23 cellular contexts compared by ENCODE assay signal in the genomic region with DNA sequence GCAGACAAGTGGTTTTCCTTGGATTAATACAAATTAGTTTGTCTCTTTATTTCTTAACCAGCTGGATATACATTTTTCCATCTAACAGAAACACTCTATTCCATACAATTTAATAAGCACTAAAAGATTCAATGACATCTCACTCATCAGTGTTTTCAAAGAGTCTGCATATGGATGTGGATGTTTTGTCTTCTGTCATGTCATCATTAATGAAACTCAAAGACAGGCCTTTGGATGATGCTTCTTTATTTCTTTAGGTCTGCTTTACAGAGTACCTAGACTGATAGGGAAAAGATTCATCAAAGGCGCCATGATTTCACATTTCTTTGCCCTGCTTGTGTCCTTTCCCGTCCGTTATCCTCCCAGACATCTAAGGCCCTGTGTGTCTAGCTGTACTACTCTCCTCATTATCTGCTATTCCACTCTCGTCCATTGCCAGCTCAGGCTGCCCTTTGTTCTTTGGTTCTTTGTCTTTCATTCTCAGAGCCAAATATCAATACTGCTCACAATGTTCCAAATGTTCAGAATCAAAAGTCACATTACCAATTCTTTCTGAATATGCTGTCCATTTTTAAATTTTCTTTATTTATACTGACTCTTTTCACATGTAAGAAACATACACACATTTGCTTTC.
A peak's percentile ranks its signal among the peaks of the same experiment; 100 is the strongest.
DNase-seq lines count a peak whose midpoint lies in the region; ATAC-seq, FAIRE-seq and TF ChIP-seq lines count a peak whose summit lies in the region.
"Had no signal": no experiment of that assay in that cellular context is flagged by ENCODE, and none has a peak within 500 bp of the region (broad histone marks: within the 10 kb centered on the region; RNA-seq: fewer than 3 reads in every experiment).

No MANE protein-coding gene starts in this region.

- H2AFZ ChIP-seq in H1 (ENCODE audit: low read length), result peak overlapping the region; percentile 34; the same call in 1 of the 2 replicates
- H2AFZ ChIP-seq in neural cell (ENCODE audit: low read depth, low read length), result no peak overlapping the region

- H4K5ac ChIP-seq in H1 (ENCODE audit: insufficient read length, low read depth, low read length), result no peak overlapping the region

- no peaks in the 10 kb centered on the region for H3K4me1 Mint-ChIP-seq in stimulated activated naive B cell treated with anti-CD40 and anti-IgM and Interleukin-4, amounts not matched to agents 10 μg/mL and 1 μg/mL and 100 μg/mL, for 72 hours
- H3K4me1 Mint-ChIP-seq: CD4-positive, alpha-beta memory T cell had no signal

- no peak overlapping the region for H3K4me3 Mint-ChIP-seq in stimulated activated naive B cell treated with anti-CD40 and anti-IgM and Interleukin-4, amounts not matched to agents 10 μg/mL and 1 μg/mL and 100 μg/mL, for 72 hours
- H3K4me3 Mint-ChIP-seq: CD4-positive, alpha-beta memory T cell had no signal

- WGBS in H1 (ENCODE audit: extremely low coverage in 1 of 2, insufficient coverage in 1 of 2, insufficient read length in 1 of 2, insufficient replicate concordance in 2 of 2, low coverage in 1 of 2, low lambda C conversion rate in 2 of 2, missing lambda C conversion rate in 1 of 2), 2 experiments, result 91% methylated on average over 4 of the region's 4 CpGs; no CpG with 5 or more reads in 1 of the 2 experiments

- H3F3A ChIP-seq in neural cell (ENCODE audit: insufficient read depth, low read length, poor library complexity, severe bottlenecking), result no peaks in the 10 kb centered on the region

- no peak overlapping the region for H3K4me2 ChIP-seq in H1 (ENCODE audit: insufficient read depth in 1 of 2, low read depth in 2 of 2, low read length in 2 of 2)
- H3K4me2 ChIP-seq in neural cell (ENCODE audit: low read length), result no peak overlapping the region

- no peaks in the 10 kb centered on the region for H3K79me1 ChIP-seq in H1 (ENCODE audit: low read depth, low read length)

- H2BK20ac ChIP-seq in H1 (ENCODE audit: low read length), result peak overlapping the region; percentile 7; the same call in 1 of the 2 replicates

- H3K9me3 Mint-ChIP-seq in stimulated activated naive B cell treated with anti-CD40 and anti-IgM and Interleukin-4, amounts not matched to agents 10 μg/mL and 1 μg/mL and 100 μg/mL, for 72 hours, result peaks cover 0 to 10% of the 10 kb centered on the region in 2 donors

- CTCF ChIA-PET in H1 (lab: Charles Lee; ENCODE audit: partially characterized antibody), result no interaction called here

- ATAC-seq in stimulated activated naive B cell treated with anti-CD40 and anti-IgM and Interleukin-4, amounts not matched to agents 10 μg/mL and 1 μg/mL and 100 μg/mL, for 72 hours (replicated peaks), result no peak
- ATAC-seq: GM12878, SK-N-SH treated with all-trans-retinoic acid at 6 μM for 48 hours had no signal

- H3K27me3 ChIP-seq in H1 (replicated peaks in 1 of 4; ENCODE audit: control insufficient read depth in 3 of 4, extremely low read depth in 1 of 4, insufficient read depth in 3 of 4, low read length in 3 of 4), result no peaks in the 10 kb centered on the region
- H3K27me3 ChIP-seq in neural cell (ENCODE audit: insufficient read depth, low read depth, low read length), result no peaks in the 10 kb centered on the region

- no peak overlapping the region for H2BK12ac ChIP-seq in H1 (ENCODE audit: low read depth, low read length)

- no peak overlapping the region for H2BK5ac ChIP-seq in H1 (ENCODE audit: low read depth, low read length)

- H4K20me1 ChIP-seq in H1 (replicated peaks in 1 of 2; ENCODE audit: control insufficient read depth in 1 of 2, insufficient read depth in 2 of 2, low read length in 2 of 2), result no peaks in the 10 kb centered on the region
- no peaks in the 10 kb centered on the region for H4K20me1 ChIP-seq in neural cell (ENCODE audit: insufficient read depth)

- H3K4ac ChIP-seq in H1 (replicated peaks; ENCODE audit: insufficient read length, low read depth, low read length), result no peak overlapping the region

- H3K18ac ChIP-seq in H1 (ENCODE audit: extremely low read depth, low read length), result no peak overlapping the region

- H3K9ac ChIP-seq in H1 (replicated peaks in 1 of 4; ENCODE audit: extremely low read depth in 1 of 4, low read depth in 3 of 4, low read length in 3 of 4) (no peak overlapping the region), neural cell (ENCODE audit: low read length) (no peak overlapping the region)

- TF ChIP-seq CTCF in H1 (IDR thresholded peaks at IDR 0.05; ENCODE audit: control extremely low read depth in 1 of 3, insufficient read depth in 1 of 3, low read depth in 1 of 3, low read length in 3 of 3), result no peak
- TF ChIP-seq CTCF in neural cell (IDR thresholded peaks at IDR 0.05; ENCODE audit: poor library complexity, severe bottlenecking), result no peak

- H3K4me3 ChIP-seq in H1 (ENCODE audit: extremely low read depth in 1 of 4, insufficient read depth in 2 of 4, low read depth in 3 of 4, low read length in 4 of 4) (no peak overlapping the region), neural cell (ENCODE audit: low read length) (no peak overlapping the region)
- H3K4me3 ChIP-seq: GM12878 had no signal

- H3K23me2 ChIP-seq in H1 (ENCODE audit: low read depth, low read length), result no peaks in the 10 kb centered on the region

- no peak for FAIRE-seq in H1 (lab: Jason Lieb, UNC)
- FAIRE-seq: A204.1, G401.6, GM12878 had no signal

- H3K9me3 ChIP-seq in H1 (ENCODE audit: insufficient read depth in 2 of 2, low read depth in 1 of 2, low read length in 1 of 2) (no peaks in the 10 kb centered on the region), neural cell (ENCODE audit: low read length) (no peaks in the 10 kb centered on the region)

- no peak for TF ChIP-seq RAD21 in H1 (IDR thresholded peaks at IDR 0.05 in 1 of 2, conservative IDR thresholded peaks at IDR 0.05 in 1 of 2; ENCODE audit: low read depth in 2 of 2, low read length in 2 of 2)
- no peak for TF ChIP-seq RAD21 in neural cell (conservative IDR thresholded peaks at IDR 0.05)

- no peak overlapping the region for H2AK5ac ChIP-seq in H1 (ENCODE audit: low read depth, low read length)

- no peak overlapping the region for H2BK120ac ChIP-seq in H1 (replicated peaks; ENCODE audit: low read depth, low read length)

- H3K36me3 ChIP-seq in H1 (ENCODE audit: control insufficient read depth in 2 of 4, insufficient read depth in 4 of 4, low read length in 3 of 4) (no peaks in the 10 kb centered on the region), neural cell (ENCODE audit: insufficient read depth, low read length) (no peaks in the 10 kb centered on the region)

- H4K8ac ChIP-seq in H1 (ENCODE audit: extremely low read depth, insufficient read depth, low read length), result no peak overlapping the region

- peaks cover 10 to 13% of the 10 kb centered on the region in 2 donors for H3K27me3 Mint-ChIP-seq in stimulated activated naive B cell treated with anti-CD40 and anti-IgM and Interleukin-4, amounts not matched to agents 10 μg/mL and 1 μg/mL and 100 μg/mL, for 72 hours

- no peak for TF ChIP-seq POLR2A in H1 (IDR thresholded peaks at IDR 0.05; ENCODE audit: control extremely low read depth in 1 of 2, low read depth in 2 of 2, low read length in 2 of 2)

- no peaks in the 10 kb centered on the region for H3K36me3 Mint-ChIP-seq in stimulated activated naive B cell treated with anti-CD40 and anti-IgM and Interleukin-4, amounts not matched to agents 10 μg/mL and 1 μg/mL and 100 μg/mL, for 72 hours

- H3K27ac Mint-ChIP-seq in stimulated activated naive B cell treated with anti-CD40 and anti-IgM and Interleukin-4, amounts not matched to agents 10 μg/mL and 1 μg/mL and 100 μg/mL, for 72 hours, result no peak overlapping the region
- H3K27ac Mint-ChIP-seq: CD4-positive, alpha-beta memory T cell had no signal

- H3K23ac ChIP-seq in H1 (ENCODE audit: insufficient read length), result no peak overlapping the region

- no peak overlapping the region for H3K56ac ChIP-seq in H1 (replicated peaks; ENCODE audit: insufficient read length, low read depth, low read length)

- H2BK15ac ChIP-seq in H1 (ENCODE audit: low read length), result no peak overlapping the region

- H3K14ac ChIP-seq in H1 (ENCODE audit: insufficient read length), result no peak overlapping the region

- TF ChIP-seq EP300 in H1 (IDR thresholded peaks at IDR 0.05; ENCODE audit: borderline replicate concordance in 1 of 2, low read depth in 2 of 2, low read length in 2 of 2), result no peak
- peak; percentile 23 for TF ChIP-seq EP300 in neural cell (conservative IDR thresholded peaks at IDR 0.05; ENCODE audit: poor library complexity, severe bottlenecking)

- DNase-seq in SK-N-DZ (ENCODE audit: low spot score), result peak; percentile 5
- no peak for DNase-seq in H1 (ENCODE audit: low read depth in 1 of 2, low spot score in 2 of 2)
- no peak for DNase-seq in stimulated activated naive B cell treated with anti-CD40 and anti-IgM and Interleukin-4, amounts not matched to agents 10 μg/mL and 1 μg/mL and 100 μg/mL, for 72 hours
- DNase-seq in T-helper 9 cell, result no peak
- DNase-seq in 8988T, result no peak
- DNase-seq: AML-193; C1 segment of cervical spinal cord; CD4-positive, alpha-beta memory T cell; COR-L47; Kasumi-1; MV-4-11; NCI-H1105; NCI-H1436 treated with DMSO at 0.1 percent for 48 hours; NCI-H1930; NCI-H2107; NCI-H524; NCI-H774 had no signal

- H3K79me2 ChIP-seq in H1 (ENCODE audit: control insufficient read depth in 1 of 2, insufficient read depth in 2 of 2, low read length in 2 of 2), result no peaks in the 10 kb centered on the region
- no peaks in the 10 kb centered on the region for H3K79me2 ChIP-seq in neural cell (replicated peaks; ENCODE audit: insufficient read depth, low read length)

- H4K91ac ChIP-seq in H1 (replicated peaks; ENCODE audit: insufficient read length, low read length), result no peak overlapping the region

- no peaks in the 10 kb centered on the region for H3K9me2 ChIP-seq in neural cell (ENCODE audit: insufficient read depth, low read length)

- H3K4me1 ChIP-seq in H1 (replicated peaks in 1 of 4; ENCODE audit: control insufficient read depth in 3 of 4, insufficient read depth in 4 of 4, low read length in 3 of 4), result peaks cover 0 to 8% (median 4%) of the 10 kb centered on the region in 4 experiments; a peak in 3 of 7 replicates

- H3K27ac ChIP-seq in H1 (ENCODE audit: low read depth, low read length) (no peak overlapping the region), neural cell (ENCODE audit: low read length) (no peak overlapping the region), temporal lobe (ENCODE audit: low read depth, low read length) (peak overlapping the region; percentile 22)

- POLR2A ChIA-PET in H1 (lab: Charles Lee; ENCODE audit: partially characterized antibody), result no interaction called here

TF ChIP-seq in H1, 55 proteins besides CTCF, POLR2A, EP300 and RAD21 (continues in another document):
- no peak for TF ChIP-seq KDM4A (IDR thresholded peaks at IDR 0.05; ENCODE audit: low read depth, low read length, severe bottlenecking)
- TF ChIP-seq, protein P1, sequence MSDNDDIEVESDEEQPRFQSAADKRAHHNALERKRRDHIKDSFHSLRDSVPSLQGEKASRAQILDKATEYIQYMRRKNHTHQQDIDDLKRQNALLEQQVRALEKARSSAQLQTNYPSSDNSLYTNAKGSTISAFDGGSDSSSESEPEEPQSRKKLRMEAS (IDR thresholded peaks at IDR 0.05), result no peak

TF ChIP-seq in neural cell, 6 proteins besides CTCF, POLR2A, EP300 and RAD21 (continues in another document):
- no peak for TF ChIP-seq MXI1 (conservative IDR thresholded peaks at IDR 0.05; ENCODE audit: poor library complexity, severe bottlenecking)
